18 cellular contexts compared by ENCODE assay signal in the genomic region with DNA sequence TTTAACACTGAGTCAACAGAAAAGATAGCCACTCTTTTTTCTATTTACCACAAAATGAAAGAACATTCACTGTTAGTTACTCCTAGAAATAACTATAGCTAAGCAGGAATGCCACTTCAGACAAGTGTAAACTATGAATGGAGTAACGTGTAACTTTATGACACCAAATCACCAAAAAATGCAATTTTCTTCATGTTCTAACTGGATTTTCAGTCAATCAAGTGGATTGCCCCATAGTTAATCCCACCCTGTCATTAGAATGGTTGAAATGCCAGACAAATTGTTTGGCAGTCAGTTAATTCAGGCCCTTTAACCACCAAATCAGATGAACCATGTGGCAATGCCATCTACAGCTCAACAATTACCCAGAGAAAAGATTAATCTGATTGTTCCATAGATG. TPM values are rescaled to one million over a fixed set of nuclear protein-coding genes. Genes with fewer than 3 reads are reported as not detected.
DNase-seq lines count a peak whose midpoint lies in the region; ATAC-seq, FAIRE-seq and TF ChIP-seq lines count a peak whose summit lies in the region.
"Had no signal": no experiment of that assay in that cellular context is flagged by ENCODE, and none has a peak within 500 bp of the region (broad histone marks: within the 10 kb centered on the region; RNA-seq: fewer than 3 reads in every experiment).

No MANE protein-coding gene starts in this region.

- H3K27me3 ChIP-seq in CD4-positive, alpha-beta T cell (ENCODE audit: control insufficient read depth, insufficient read depth, low read length): no peaks in the 10 kb centered on the region
- H3K27me3 ChIP-seq in Loucy (ENCODE audit: insufficient read depth, low read length, poor library complexity, severe bottlenecking) (no peaks in the 10 kb centered on the region), endodermal cell (ENCODE audit: control insufficient read depth, insufficient read depth, low read length, poor library complexity, severe bottlenecking) (no peaks in the 10 kb centered on the region), neural cell (ENCODE audit: insufficient read depth, low read depth, low read length) (no peaks in the 10 kb centered on the region)
- H3K27me3 ChIP-seq: SJSA1 had no signal

- TF ChIP-seq CTCF in CD4-positive, alpha-beta T cell (IDR thresholded peaks at IDR 0.05): no peak
- TF ChIP-seq CTCF in Loucy (conservative IDR thresholded peaks at IDR 0.05; ENCODE audit: low read length): no peak
- no peak for TF ChIP-seq CTCF in endodermal cell (conservative IDR thresholded peaks at IDR 0.05)
- no peak for TF ChIP-seq CTCF in neural cell (IDR thresholded peaks at IDR 0.05; ENCODE audit: poor library complexity, severe bottlenecking)
- no peak for TF ChIP-seq CTCF in kidney (IDR thresholded peaks at IDR 0.05; ENCODE audit: borderline replicate concordance, extremely low read depth, insufficient read depth)

- H3K4me3 ChIP-seq in Loucy (ENCODE audit: low read length, poor library complexity, severe bottlenecking) (no peak overlapping the region), endodermal cell (ENCODE audit: low read length) (peak overlapping the region; percentile 12), neural cell (ENCODE audit: low read length) (peak overlapping the region; percentile 51), kidney (ENCODE audit: low read length in 2 of 2) (no peak overlapping the region)
- H3K4me3 ChIP-seq: SJSA1 had no signal

- no peak for TF ChIP-seq EP300 in neural cell (conservative IDR thresholded peaks at IDR 0.05; ENCODE audit: poor library complexity, severe bottlenecking)

- H3K36me3 ChIP-seq in Loucy (ENCODE audit: insufficient read depth, low read length): no peaks in the 10 kb centered on the region
- H3K36me3 ChIP-seq in endodermal cell (ENCODE audit: control insufficient read depth, insufficient read depth, low read length): peaks cover 60% of the 10 kb centered on the region
- no peaks in the 10 kb centered on the region for H3K36me3 ChIP-seq in neural cell (ENCODE audit: insufficient read depth, low read length)
- no peaks in the 10 kb centered on the region for H3K36me3 ChIP-seq in kidney (ENCODE audit: control insufficient read depth in 1 of 2, insufficient read depth in 2 of 2, low read length in 2 of 2)
- H3K36me3 ChIP-seq: SJSA1 had no signal

- no peak for DNase-seq in CD4-positive, alpha-beta T cell
- DNase-seq in endodermal cell: no peak
- DNase-seq in hypothalamus (lab: John Stamatoyannopoulos, UW): no peak
- no peak for DNase-seq in HK-2 (ENCODE audit: unreplicated experiment)
- no peak for DNase-seq in kidney
- no peak for DNase-seq in caudate nucleus (lab: John Stamatoyannopoulos, UW)
- DNase-seq: C1 segment of cervical spinal cord, DND-41, MV-4-11, NCI-H1436, NCI-H2081 treated with DMSO at 0.1 percent for 48 hours, NCI-H510A treated with DMSO at 0.1 percent for 48 hours had no signal

- FAIRE-seq in kidney (lab: Jason Lieb, UNC): no peak
- FAIRE-seq: A204.1, GM19239, H1 had no signal

- no peak overlapping the region for H3K27ac ChIP-seq in CD4-positive, alpha-beta T cell (ENCODE audit: low read depth, low read length)
- H3K27ac ChIP-seq in endodermal cell (ENCODE audit: low read depth, low read length) (no peak overlapping the region), neural cell (ENCODE audit: low read length) (peak overlapping the region; percentile 80), kidney (ENCODE audit: low read depth in 2 of 2, low read length in 2 of 2) (no peak overlapping the region), caudate nucleus (ENCODE audit: low read depth, low read length) (no peak overlapping the region)
- H3K27ac ChIP-seq: SJSA1 had no signal

- H3K9me2 ChIP-seq in Loucy (replicated peaks; ENCODE audit: low read depth, low read length): no peaks in the 10 kb centered on the region
- H3K9me2 ChIP-seq in neural cell (ENCODE audit: insufficient read depth, low read length): no peaks in the 10 kb centered on the region

- POLR2A ChIA-PET in CD4-positive, alpha-beta T cell (lab: Charles Lee): interaction anchor here (1.0 kb wide), 1 partner anchor 44 kb away, joined by 4 read pairs; no protein-coding TSS in a partner anchor

- H3K9me3 Mint-ChIP-seq in CD4-positive, alpha-beta T cell: no peaks in the 10 kb centered on the region
- H3K9me3 Mint-ChIP-seq in endodermal cell: no peaks in the 10 kb centered on the region

- H3K27ac Mint-ChIP-seq in CD4-positive, alpha-beta T cell: no peak overlapping the region
- H3K27ac Mint-ChIP-seq in endodermal cell: no peak overlapping the region

- no peak for TF ChIP-seq RAD21 in neural cell (conservative IDR thresholded peaks at IDR 0.05)

- intact Hi-C loops in CD4-positive, alpha-beta T cell (cut with DNase I, micrococcal nuclease): no loop called here
- intact Hi-C loops in kidney (cut with DNase I): no loop called here

- peaks cover 87% of the 10 kb centered on the region for H3K4me1 Mint-ChIP-seq in CD4-positive, alpha-beta T cell (ENCODE audit: low read depth)
- H3K4me1 Mint-ChIP-seq in endodermal cell: peaks cover 53% of the 10 kb centered on the region

- H3K79me2 ChIP-seq in Loucy (ENCODE audit: insufficient read depth, low read length): peaks cover 11% of the 10 kb centered on the region
- H3K79me2 ChIP-seq in neural cell (replicated peaks; ENCODE audit: insufficient read depth, low read length): peaks cover 76% of the 10 kb centered on the region

- H4K20me1 ChIP-seq in Loucy (ENCODE audit: insufficient read depth, low read length, poor library complexity, severe bottlenecking) (no peaks in the 10 kb centered on the region), neural cell (ENCODE audit: insufficient read depth) (no peaks in the 10 kb centered on the region)

- H2AFZ ChIP-seq in Loucy (ENCODE audit: low read length): no peak overlapping the region
- no peak overlapping the region for H2AFZ ChIP-seq in neural cell (ENCODE audit: low read depth, low read length)

- H3K9me3 ChIP-seq in CD4-positive, alpha-beta T cell (ENCODE audit: control insufficient read depth, low read length): no peaks in the 10 kb centered on the region
- no peaks in the 10 kb centered on the region for H3K9me3 ChIP-seq in Loucy (ENCODE audit: insufficient read depth, low read depth, low read length)
- H3K9me3 ChIP-seq in endodermal cell (ENCODE audit: control insufficient read depth, low read length): no peaks in the 10 kb centered on the region
- no peaks in the 10 kb centered on the region for H3K9me3 ChIP-seq in neural cell (ENCODE audit: low read length)
- H3K9me3 ChIP-seq in kidney (ENCODE audit: control insufficient read depth in 1 of 2, low read length in 2 of 2): no peaks in the 10 kb centered on the region
- H3K9me3 ChIP-seq: SJSA1 had no signal

- ATAC-seq in CD4-positive, alpha-beta T cell (ENCODE audit: poor library complexity): no peak

- H3F3A ChIP-seq in Loucy (ENCODE audit: low read depth): no peaks in the 10 kb centered on the region
- H3F3A ChIP-seq in neural cell (ENCODE audit: insufficient read depth, low read length, poor library complexity, severe bottlenecking): no peaks in the 10 kb centered on the region

- WGBS in endodermal cell (ENCODE audit: insufficient coverage in 1 of 2, insufficient read length in 1 of 2), 2 experiments: 100% methylated on average over 1 of the region's 1 CpG; no CpG with 5 or more reads in 1 of the 2 experiments

- no peaks in the 10 kb centered on the region for H3K27me3 Mint-ChIP-seq in CD4-positive, alpha-beta T cell
- no peaks in the 10 kb centered on the region for H3K27me3 Mint-ChIP-seq in endodermal cell (ENCODE audit: insufficient read depth)

- peaks cover 69% of the 10 kb centered on the region for H3K4me1 ChIP-seq in Loucy (ENCODE audit: insufficient read depth, low read length, poor library complexity, severe bottlenecking)
- H3K4me1 ChIP-seq in endodermal cell (ENCODE audit: control insufficient read depth, insufficient read depth, low read length): no peaks in the 10 kb centered on the region
- H3K4me1 ChIP-seq in kidney (ENCODE audit: control insufficient read depth in 1 of 2, insufficient read depth in 1 of 2, low read depth in 1 of 2, low read length in 2 of 2): peaks cover 0 to 5% of the 10 kb centered on the region in 2 donors
- H3K4me1 ChIP-seq: SJSA1 had no signal

- peaks cover 43% of the 10 kb centered on the region for H3K36me3 Mint-ChIP-seq in CD4-positive, alpha-beta T cell (ENCODE audit: low read depth)
- H3K36me3 Mint-ChIP-seq in endodermal cell (ENCODE audit: low read depth): peaks cover 39% of the 10 kb centered on the region

- no peak overlapping the region for H3K9ac ChIP-seq in Loucy (ENCODE audit: low read depth, low read length, poor library complexity, severe bottlenecking)
- H3K9ac ChIP-seq in endodermal cell (ENCODE audit: extremely low read depth, low read length, poor library complexity, severe bottlenecking): no peak overlapping the region
- no peak overlapping the region for H3K9ac ChIP-seq in neural cell (ENCODE audit: low read length)
- H3K9ac ChIP-seq in kidney (ENCODE audit: low read length in 2 of 2): no peak overlapping the region

- CTCF ChIA-PET in CD4-positive, alpha-beta T cell (lab: Charles Lee): no interaction called here

- H3K4me3 Mint-ChIP-seq in CD4-positive, alpha-beta T cell: peak overlapping the region; percentile 13
- H3K4me3 Mint-ChIP-seq in endodermal cell: no peak overlapping the region

- H3K4me2 ChIP-seq in Loucy (ENCODE audit: low read depth, low read length, poor library complexity, severe bottlenecking) (peak overlapping the region; percentile 22), neural cell (ENCODE audit: low read length) (peak overlapping the region; percentile 63)

TF ChIP-seq in neural cell, 6 proteins besides CTCF, POLR2A, EP300 and RAD21 (continues in another document):
- no peak for TF ChIP-seq EZH2 (IDR thresholded peaks at IDR 0.05; ENCODE audit: borderline replicate concordance, insufficient read depth, low read length, poor library complexity, severe bottlenecking)
- TF ChIP-seq SMC3 (conservative IDR thresholded peaks at IDR 0.05; ENCODE audit: poor library complexity): no peak
- TF ChIP-seq TAF1 (IDR thresholded peaks at IDR 0.05; ENCODE audit: low read depth): no peak
- TF ChIP-seq POLR2AphosphoS5 (IDR thresholded peaks at IDR 0.05): no peak

RNA-seq across cellular contexts. Expression of gene EPHA4, which starts 9.9 kb away (rescaled TPM):
- 10 to 100 TPM; 85.7 to 86.5 TPM for total RNA-seq in CD4-positive, alpha-beta T cell
- total RNA-seq in endodermal cell (10 to 100 TPM; 74.1 to 87.3 TPM), kidney (38.0 TPM)
- 83.9 TPM for polyA plus RNA-seq in endodermal cell (2013, experiment 1 of 2)
- polyA plus RNA-seq in endodermal cell (2013, experiment 2 of 2): 76.5 TPM
- polyA plus RNA-seq in neural cell (71.1 and 99.5 TPM in 2 replicates), kidney (ENCODE audit: insufficient read depth, low read depth, low replicate concordance) (4.8 TPM)
- 129 and 157 TPM in 2 replicates for polyA minus RNA-seq in neural cell

Comparison
In these comparisons a context has a peak if more than half of its experiments do, and no peak if none do; other contexts are left out.
1. H3K4me3 ChIP-seq: peak in endodermal cell (single experiment) and neural cell (single experiment); none in Loucy (single experiment) and kidney (0 of 2).